ENCODE assay signal across 1 cellular context in genomic region chrX:65524139-65524538, GRCh38.
TF ChIP-seq lines count a peak whose summit lies in the region.

No MANE protein-coding gene starts in this region.

TF ChIP-seq in K562, 482 proteins besides CTCF, POLR2A, EP300 and RAD21 (continued from another document):
- TF ChIP-seq VEZF1 (CRISPR knock-in tag; IDR thresholded peaks at IDR 0.05): no peak
- no peak for TF ChIP-seq BCL6 (CRISPR knock-in tag; IDR thresholded peaks at IDR 0.05)
- no peak for TF ChIP-seq CEBPB (tag; IDR thresholded peaks at IDR 0.05)
